ENCODE assay signal across 1 cellular context in genomic region chr16:3400779-3401688, GRCh38.
TF ChIP-seq lines count a peak whose summit lies in the region.

Gene ZNF174, plus strand, starts transcription at chr16:3401215. Its CDS starts 790 bp downstream, at chr16:3402005.
Gene ZSCAN32, minus strand, starts transcription at chr16:3401004. Its CDS starts 3,447 bp downstream, at chr16:3397557.

TF ChIP-seq in K562, 482 proteins besides CTCF, POLR2A, EP300 and RAD21 (continued from another document and continues in another):
- TF ChIP-seq RERE (CRISPR knock-in tag; IDR thresholded peaks at IDR 0.05; ENCODE audit: borderline replicate concordance) (no peak), TAF15 (IDR thresholded peaks at IDR 0.05; ENCODE audit: low read depth, low read length) (no peak), CCAR2 (IDR thresholded peaks at IDR 0.05; ENCODE audit: low read depth, low read length) (no peak), DMBX1 (CRISPR knock-in tag; IDR thresholded peaks at IDR 0.05; ENCODE audit: borderline replicate concordance) (no peak), ZNF764 (CRISPR knock-in tag; IDR thresholded peaks at IDR 0.05; ENCODE audit: low read depth) (no peak), SMARCA4 (IDR thresholded peaks at IDR 0.05) (no peak), SAFB (IDR thresholded peaks at IDR 0.05; ENCODE audit: borderline replicate concordance, low read depth, low read length) (no peak), NFE2L1 (tag; IDR thresholded peaks at IDR 0.05; ENCODE audit: borderline replicate concordance, low read depth) (no peak), ZNF3 (CRISPR knock-in tag; IDR thresholded peaks at IDR 0.05) (no peak), ZNF324 (CRISPR knock-in tag; IDR thresholded peaks at IDR 0.05) (no peak), SMAD1 (IDR thresholded peaks at IDR 0.05; ENCODE audit: low read depth, low read length, partially characterized antibody) (no peak), ZNF311 (CRISPR knock-in tag; IDR thresholded peaks at IDR 0.05) (no peak), ETV6 (IDR thresholded peaks at IDR 0.05; ENCODE audit: borderline replicate concordance in 1 of 2, low read depth in 2 of 2, low read length in 1 of 2) (no peak), ETV6 (CRISPR knock-in tag; IDR thresholded peaks at IDR 0.05; ENCODE audit: borderline replicate concordance) (no peak), ZNF407 (IDR thresholded peaks at IDR 0.05; ENCODE audit: low read depth) (no peak), NFXL1 (CRISPR knock-in tag; IDR thresholded peaks at IDR 0.05) (no peak), SMARCB1 (IDR thresholded peaks at IDR 0.05; ENCODE audit: insufficient read length, low read depth) (no peak), TEAD4 (IDR thresholded peaks at IDR 0.05; ENCODE audit: low read length) (no peak; the same call in 1 of the 2 replicates), TEAD4 (CRISPR knock-in tag; IDR thresholded peaks at IDR 0.05; ENCODE audit: borderline replicate concordance) (peak; percentile 74; the same call in 1 of the 2 replicates), FOXA3 (CRISPR knock-in tag; conservative IDR thresholded peaks at IDR 0.05 in 1 of 2, IDR thresholded peaks at IDR 0.05 in 1 of 2) (peak in 1 of 2 experiments; percentile 52; a peak in 1 of 4 replicates), PHF8 (IDR thresholded peaks at IDR 0.05; ENCODE audit: borderline replicate concordance, low read length) (peak; percentile 91; the same call in 1 of the 2 replicates), ATF4 (CRISPR knock-in tag; IDR thresholded peaks at IDR 0.05) (no peak), STAG1 (CRISPR knock-in tag; IDR thresholded peaks at IDR 0.05; ENCODE audit: borderline replicate concordance) (no peak), DNMT1 (IDR thresholded peaks at IDR 0.05) (no peak), RBM14 (IDR thresholded peaks at IDR 0.05; ENCODE audit: borderline replicate concordance, insufficient read depth, low read depth, low read length) (no peak), ZNF384 (IDR thresholded peaks at IDR 0.05; ENCODE audit: low read depth, low read length) (no peak), HDAC1 (IDR thresholded peaks at IDR 0.05) (peak in 1 of 2 experiments; percentile 66; a peak in 2 of 4 replicates)
- TF ChIP-seq, protein P1, sequence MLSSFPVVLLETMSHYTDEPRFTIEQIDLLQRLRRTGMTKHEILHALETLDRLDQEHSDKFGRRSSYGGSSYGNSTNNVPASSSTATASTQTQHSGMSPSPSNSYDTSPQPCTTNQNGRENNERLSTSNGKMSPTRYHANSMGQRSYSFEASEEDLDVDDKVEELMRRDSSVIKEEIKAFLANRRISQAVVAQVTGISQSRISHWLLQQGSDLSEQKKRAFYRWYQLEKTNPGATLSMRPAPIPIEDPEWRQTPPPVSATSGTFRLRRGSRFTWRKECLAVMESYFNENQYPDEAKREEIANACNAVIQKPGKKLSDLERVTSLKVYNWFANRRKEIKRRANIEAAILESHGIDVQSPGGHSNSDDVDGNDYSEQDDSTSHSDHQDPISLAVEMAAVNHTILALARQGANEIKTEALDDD (IDR thresholded peaks at IDR 0.05) = no peak
- TF ChIP-seq, protein P2, sequence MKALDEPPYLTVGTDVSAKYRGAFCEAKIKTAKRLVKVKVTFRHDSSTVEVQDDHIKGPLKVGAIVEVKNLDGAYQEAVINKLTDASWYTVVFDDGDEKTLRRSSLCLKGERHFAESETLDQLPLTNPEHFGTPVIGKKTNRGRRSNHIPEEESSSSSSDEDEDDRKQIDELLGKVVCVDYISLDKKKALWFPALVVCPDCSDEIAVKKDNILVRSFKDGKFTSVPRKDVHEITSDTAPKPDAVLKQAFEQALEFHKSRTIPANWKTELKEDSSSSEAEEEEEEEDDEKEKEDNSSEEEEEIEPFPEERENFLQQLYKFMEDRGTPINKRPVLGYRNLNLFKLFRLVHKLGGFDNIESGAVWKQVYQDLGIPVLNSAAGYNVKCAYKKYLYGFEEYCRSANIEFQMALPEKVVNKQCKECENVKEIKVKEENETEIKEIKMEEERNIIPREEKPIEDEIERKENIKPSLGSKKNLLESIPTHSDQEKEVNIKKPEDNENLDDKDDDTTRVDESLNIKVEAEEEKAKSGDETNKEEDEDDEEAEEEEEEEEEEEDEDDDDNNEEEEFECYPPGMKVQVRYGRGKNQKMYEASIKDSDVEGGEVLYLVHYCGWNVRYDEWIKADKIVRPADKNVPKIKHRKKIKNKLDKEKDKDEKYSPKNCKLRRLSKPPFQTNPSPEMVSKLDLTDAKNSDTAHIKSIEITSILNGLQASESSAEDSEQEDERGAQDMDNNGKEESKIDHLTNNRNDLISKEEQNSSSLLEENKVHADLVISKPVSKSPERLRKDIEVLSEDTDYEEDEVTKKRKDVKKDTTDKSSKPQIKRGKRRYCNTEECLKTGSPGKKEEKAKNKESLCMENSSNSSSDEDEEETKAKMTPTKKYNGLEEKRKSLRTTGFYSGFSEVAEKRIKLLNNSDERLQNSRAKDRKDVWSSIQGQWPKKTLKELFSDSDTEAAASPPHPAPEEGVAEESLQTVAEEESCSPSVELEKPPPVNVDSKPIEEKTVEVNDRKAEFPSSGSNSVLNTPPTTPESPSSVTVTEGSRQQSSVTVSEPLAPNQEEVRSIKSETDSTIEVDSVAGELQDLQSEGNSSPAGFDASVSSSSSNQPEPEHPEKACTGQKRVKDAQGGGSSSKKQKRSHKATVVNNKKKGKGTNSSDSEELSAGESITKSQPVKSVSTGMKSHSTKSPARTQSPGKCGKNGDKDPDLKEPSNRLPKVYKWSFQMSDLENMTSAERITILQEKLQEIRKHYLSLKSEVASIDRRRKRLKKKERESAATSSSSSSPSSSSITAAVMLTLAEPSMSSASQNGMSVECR (CRISPR knock-in tag; IDR thresholded peaks at IDR 0.05) = peak; percentile 77
- TF ChIP-seq, protein P3, sequence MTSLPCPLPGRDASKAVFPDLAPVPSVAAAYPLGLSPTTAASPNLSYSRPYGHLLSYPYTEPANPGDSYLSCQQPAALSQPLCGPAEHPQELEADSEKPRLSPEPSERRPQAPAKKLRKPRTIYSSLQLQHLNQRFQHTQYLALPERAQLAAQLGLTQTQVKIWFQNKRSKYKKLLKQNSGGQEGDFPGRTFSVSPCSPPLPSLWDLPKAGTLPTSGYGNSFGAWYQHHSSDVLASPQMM (CRISPR knock-in tag; IDR thresholded peaks at IDR 0.05) = no peak
- TF ChIP-seq, protein P4, sequence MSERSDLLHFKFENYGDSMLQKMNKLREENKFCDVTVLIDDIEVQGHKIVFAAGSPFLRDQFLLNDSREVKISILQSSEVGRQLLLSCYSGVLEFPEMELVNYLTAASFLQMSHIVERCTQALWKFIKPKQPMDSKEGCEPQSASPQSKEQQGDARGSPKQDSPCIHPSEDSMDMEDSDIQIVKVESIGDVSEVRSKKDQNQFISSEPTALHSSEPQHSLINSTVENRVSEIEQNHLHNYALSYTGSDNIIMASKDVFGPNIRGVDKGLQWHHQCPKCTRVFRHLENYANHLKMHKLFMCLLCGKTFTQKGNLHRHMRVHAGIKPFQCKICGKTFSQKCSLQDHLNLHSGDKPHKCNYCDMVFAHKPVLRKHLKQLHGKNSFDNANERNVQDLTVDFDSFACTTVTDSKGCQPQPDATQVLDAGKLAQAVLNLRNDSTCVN (CRISPR knock-in tag; IDR thresholded peaks at IDR 0.05) = no peak
- TF ChIP-seq, protein P5, sequence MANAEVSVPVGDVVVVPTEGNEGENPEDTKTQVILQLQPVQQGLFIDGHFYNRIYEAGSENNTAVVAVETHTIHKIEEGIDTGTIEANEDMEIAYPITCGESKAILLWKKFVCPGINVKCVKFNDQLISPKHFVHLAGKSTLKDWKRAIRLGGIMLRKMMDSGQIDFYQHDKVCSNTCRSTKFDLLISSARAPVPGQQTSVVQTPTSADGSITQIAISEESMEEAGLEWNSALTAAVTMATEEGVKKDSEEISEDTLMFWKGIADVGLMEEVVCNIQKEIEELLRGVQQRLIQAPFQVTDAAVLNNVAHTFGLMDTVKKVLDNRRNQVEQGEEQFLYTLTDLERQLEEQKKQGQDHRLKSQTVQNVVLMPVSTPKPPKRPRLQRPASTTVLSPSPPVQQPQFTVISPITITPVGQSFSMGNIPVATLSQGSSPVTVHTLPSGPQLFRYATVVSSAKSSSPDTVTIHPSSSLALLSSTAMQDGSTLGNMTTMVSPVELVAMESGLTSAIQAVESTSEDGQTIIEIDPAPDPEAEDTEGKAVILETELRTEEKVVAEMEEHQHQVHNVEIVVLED (CRISPR knock-in tag; IDR thresholded peaks at IDR 0.05) = peak; percentile 95
